Comparison of ENCODE assay signal across 26 cellular contexts in the genomic region with DNA sequence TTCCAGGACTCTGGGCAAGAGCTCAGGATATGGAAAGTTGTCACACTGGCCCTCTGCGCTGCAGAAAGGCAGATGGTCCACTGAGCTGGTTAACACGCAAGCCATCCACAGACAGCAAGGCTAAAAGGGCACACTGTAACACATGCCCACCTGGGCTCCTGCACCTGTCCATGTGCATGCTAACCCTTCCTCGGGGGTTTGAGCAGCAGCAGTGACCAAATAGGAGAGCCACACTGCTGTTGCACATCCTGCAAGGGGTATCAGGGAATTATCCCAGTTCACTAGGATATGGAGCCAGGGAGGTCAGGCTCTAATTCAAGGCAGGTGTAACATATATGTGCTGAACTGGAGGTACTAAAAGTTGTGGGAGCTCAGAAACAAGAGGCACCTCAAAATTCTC.
"Had no signal": no experiment of that assay in that cellular context is flagged by ENCODE, and none has a peak within 500 bp of the region (broad histone marks: within the 10 kb centered on the region; RNA-seq: fewer than 3 reads in every experiment).

No MANE protein-coding gene starts in this region.

- H3K36me3 ChIP-seq: colonic mucosa, esophagus squamous epithelium, gastrocnemius medialis, gastroesophageal sphincter, heart left ventricle, heart right ventricle had no signal

- H3K27ac ChIP-seq: colonic mucosa, coronary artery, dorsolateral prefrontal cortex, epithelial cell of prostate, esophagus squamous epithelium, foreskin keratinocyte, gastrocnemius medialis, gastroesophageal sphincter, heart left ventricle, heart right ventricle had no signal

- H3K9me3 ChIP-seq: colonic mucosa, esophagus squamous epithelium, gastrocnemius medialis, gastroesophageal sphincter, heart left ventricle, heart right ventricle had no signal

- H3K4me1 ChIP-seq: colonic mucosa, esophagus squamous epithelium, foreskin keratinocyte, gastrocnemius medialis, gastroesophageal sphincter, heart left ventricle, heart right ventricle had no signal

- H3K4me3 ChIP-seq: colonic mucosa, coronary artery, dorsolateral prefrontal cortex, esophagus squamous epithelium, gastrocnemius medialis, gastroesophageal sphincter, heart left ventricle, heart right ventricle had no signal

- FAIRE-seq: colon, endometrium, endothelial cell of umbilical vein, frontal cortex had no signal

- DNase-seq: colonic mucosa; cortex of kidney; dermis blood vessel endothelial cell; dorsolateral prefrontal cortex; effector CD4-positive, alpha-beta T cell; effector CD8-positive, alpha-beta T cell; effector memory CD4-positive, alpha-beta T cell; effector memory CD8-positive, alpha-beta T cell; endodermal cell; erythroblast; esophagus squamous epithelium; foreskin keratinocyte; foreskin melanocyte; gastrocnemius medialis; glutamatergic neuron; heart left ventricle; heart right ventricle had no signal

- H3K9me3 Mint-ChIP-seq: dendritic cell treated with granulocyte-macrophage colony-stimulating factor and Interleukin-4, amounts not matched to agents 40 ng/mL and 50 ng/mL, for 4 days; endodermal cell had no signal

- H3K27ac Mint-ChIP-seq: dendritic cell treated with granulocyte-macrophage colony-stimulating factor and Interleukin-4, amounts not matched to agents 40 ng/mL and 50 ng/mL, for 4 days; effector memory CD8-positive, alpha-beta T cell; endodermal cell had no signal

- H3K27me3 Mint-ChIP-seq: dendritic cell treated with granulocyte-macrophage colony-stimulating factor and Interleukin-4, amounts not matched to agents 40 ng/mL and 50 ng/mL, for 4 days; effector memory CD8-positive, alpha-beta T cell had no signal

- H3K27me3 ChIP-seq: colonic mucosa, esophagus squamous epithelium, gastrocnemius medialis, gastroesophageal sphincter had no signal

- ATAC-seq: effector memory CD8-positive, alpha-beta T cell; esophagus mucosa; foreskin keratinocyte; gastrocnemius medialis; gastroesophageal sphincter; heart left ventricle; heart right ventricle had no signal

- H3K4me3 Mint-ChIP-seq: dendritic cell treated with granulocyte-macrophage colony-stimulating factor and Interleukin-4, amounts not matched to agents 40 ng/mL and 50 ng/mL, for 4 days; effector memory CD8-positive, alpha-beta T cell; endodermal cell had no signal
